24 cellular contexts compared by ENCODE assay signal in the genomic region with DNA sequence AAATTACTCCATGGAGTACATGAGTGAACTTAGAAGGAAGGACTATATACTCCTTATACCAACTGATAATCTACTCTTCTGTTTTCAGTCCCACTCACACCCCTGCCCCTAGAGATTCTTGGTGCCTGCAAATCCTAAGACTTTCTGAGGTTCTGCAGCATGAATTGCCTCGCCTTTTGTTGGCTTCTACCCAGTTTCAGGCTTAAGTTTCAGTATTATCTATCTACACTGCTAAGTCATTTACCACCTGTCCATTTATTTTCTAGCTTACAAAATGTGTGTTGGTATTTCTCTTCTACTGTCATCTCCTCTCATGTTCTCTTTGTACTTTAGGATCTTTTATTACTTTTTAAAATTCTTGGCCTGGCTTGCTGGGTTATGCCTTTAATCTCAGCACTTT.
DNase-seq lines count a peak whose midpoint lies in the region; ATAC-seq, FAIRE-seq and TF ChIP-seq lines count a peak whose summit lies in the region.
"Had no signal": no experiment of that assay in that cellular context is flagged by ENCODE, and none has a peak within 500 bp of the region (broad histone marks: within the 10 kb centered on the region; RNA-seq: fewer than 3 reads in every experiment).

No MANE protein-coding gene starts in this region.

- no peaks in the 10 kb centered on the region for H3K9me3 ChIP-seq in psoas muscle
- H3K9me3 ChIP-seq in T-helper 17 cell (ENCODE audit: control insufficient read depth, low read length, poor library complexity, severe bottlenecking) = no peaks in the 10 kb centered on the region
- H3K9me3 ChIP-seq: MG63, SJSA1 had no signal

- DNase-seq in GM18507 (ENCODE audit: extremely low spot score, insufficient read length, low read depth) (no peak), psoas muscle (no peak), T-helper 1 cell (no peak), T-helper 17 cell (no peak), NCI-H146 (lab: John Stamatoyannopoulos, UW) (no peak)
- DNase-seq: Calu3, DMS79 treated with DMSO at 0.1 percent for 48 hours, GF-D8, GM23248, H9, IMR-90, KG1, MG63, NCI-H1694, NCI-H2029 treated with DMSO at 0.1 percent for 48 hours, NCI-H2227 treated with DMSO at 0.1 percent for 48 hours, NCI-H526 treated with DMSO at 0.1 percent for 48 hours, Right ventricle myocardium superior, RPMI8226 had no signal

- intact Hi-C loops in psoas muscle (cut with DNase I) = no loop called here

- no peaks in the 10 kb centered on the region for H3K4me1 Mint-ChIP-seq in T-helper 17 cell

- no peaks in the 10 kb centered on the region for H3K36me3 Mint-ChIP-seq in T-helper 17 cell (ENCODE audit: low read depth)

- peaks cover 4% of the 10 kb centered on the region for H3K27me3 Mint-ChIP-seq in T-helper 17 cell

- no peaks in the 10 kb centered on the region for H3K4me1 ChIP-seq in psoas muscle
- H3K4me1 ChIP-seq: SJSA1 had no signal

- no peak overlapping the region for H3K27ac Mint-ChIP-seq in T-helper 17 cell

- no peaks in the 10 kb centered on the region for H3K36me3 ChIP-seq in psoas muscle (ENCODE audit: insufficient read depth in 1 of 2, low read depth in 1 of 2)
- H3K36me3 ChIP-seq: MG63, SJSA1 had no signal

- no peak for TF ChIP-seq CTCF in psoas muscle (IDR thresholded peaks at IDR 0.05)

- FAIRE-seq in GM18507 (lab: Jason Lieb, UNC) = peak; percentile 18
- FAIRE-seq: GM12892, GM19239 had no signal

- ATAC-seq in GM21529 (IDR thresholded peaks at IDR 0.05; ENCODE audit: unreplicated experiment) (peak; percentile 58), HG03103 (IDR thresholded peaks at IDR 0.05; ENCODE audit: low read depth, unreplicated experiment) (peak; percentile 58), psoas muscle (no peak), T-helper 17 cell (no peak)

- H3K4me3 ChIP-seq in psoas muscle = no peak overlapping the region
- H3K4me3 ChIP-seq: GM23248, MG63, SJSA1 had no signal

- 13 to 35% (median 19%) methylated on average over 1 of the region's 1 CpG for WGBS in psoas muscle, 3 donors

- no peak overlapping the region for H3K4me3 Mint-ChIP-seq in T-helper 17 cell
- H3K4me3 Mint-ChIP-seq: H9 had no signal

- peak overlapping the region; percentile 33 for H3K27ac ChIP-seq in psoas muscle
- H3K27ac ChIP-seq: GM23248, SJSA1 had no signal

- H3K27me3 ChIP-seq in psoas muscle (ENCODE audit: insufficient read depth in 3 of 3, low read length in 2 of 3) = no peaks in the 10 kb centered on the region
- H3K27me3 ChIP-seq: MG63, SJSA1 had no signal

Comparison
In these comparisons a context has a peak if more than half of its experiments do, and no peak if none do; other contexts are left out.
1. ATAC-seq: peak in GM21529 (single experiment) and HG03103 (single experiment); none in psoas muscle (0 of 4) and T-helper 17 cell (single experiment).